ENCODE assay signal across 9 cellular contexts in the genomic region with DNA sequence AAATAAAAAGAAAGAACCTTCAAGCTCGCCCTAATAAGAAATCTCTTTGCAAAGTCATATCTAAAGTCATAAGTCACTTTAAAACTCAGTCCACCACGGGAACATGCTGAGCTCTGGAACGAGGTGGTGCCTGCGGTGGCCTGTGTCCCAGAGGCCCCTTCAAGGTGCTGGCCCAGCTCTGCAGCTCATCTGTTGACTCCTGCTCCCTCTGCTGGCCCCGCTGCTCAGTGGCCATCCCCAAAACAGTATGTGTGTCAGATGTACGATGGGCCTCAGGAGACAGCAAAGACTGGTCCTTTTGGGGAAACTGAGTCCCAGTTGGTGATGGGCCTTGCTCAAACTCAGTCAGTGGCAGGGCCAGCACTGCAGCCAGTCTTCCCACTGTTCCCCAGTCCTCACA. TPM values are rescaled to one million over a fixed set of nuclear protein-coding genes. Genes with fewer than 3 reads are reported as not detected.
DNase-seq lines count a peak whose midpoint lies in the region; ATAC-seq and TF ChIP-seq lines count a peak whose summit lies in the region.
"Had no signal": no experiment of that assay in that cellular context is flagged by ENCODE, and none has a peak within 500 bp of the region (broad histone marks: within the 10 kb centered on the region; RNA-seq: fewer than 3 reads in every experiment).

No MANE protein-coding gene starts in this region.

- TF ChIP-seq CTCF in AG04449 (IDR thresholded peaks at IDR 0.05; ENCODE audit: insufficient read depth, low read length, missing control alignments) (peak; percentile 80), GM23338 (conservative IDR thresholded peaks at IDR 0.05; ENCODE audit: low read depth in 2 of 2) (peak; percentile 79 to 91), right atrium auricular region (IDR thresholded peaks at IDR 0.05) (peak; percentile 33 to 76), thoracic aorta (IDR thresholded peaks at IDR 0.05) (peak; percentile 59)

- no peak overlapping the region for H3K27ac Mint-ChIP-seq in GM23338
- no peak overlapping the region for H3K27ac Mint-ChIP-seq in activated CD4-positive, alpha-beta T cell treated with anti-CD3 and anti-CD28 coated beads, Interleukin-2, amount 10 ng/mL, durations not matched to agents 24 days and 14 days

- no peak overlapping the region for H3K4me3 Mint-ChIP-seq in GM23338
- H3K4me3 Mint-ChIP-seq in activated CD4-positive, alpha-beta T cell treated with anti-CD3 and anti-CD28 coated beads, Interleukin-2, amount 10 ng/mL, durations not matched to agents 24 days and 14 days = no peak overlapping the region

- CTCF ChIA-PET in AG04449 (lab: Yijun Ruan, JAX) = interaction anchor here (0.6 to 9.0 kb wide), 18 partner anchors 8 to 240 kb away, joined by 3 to 162 read pairs (median 4); a partner anchor contains a TSS

- no peak overlapping the region for H3K27ac ChIP-seq in GM23338 (ENCODE audit: low read depth)
- no peak overlapping the region for H3K27ac ChIP-seq in right atrium auricular region
- H3K27ac ChIP-seq in thoracic aorta = no peak overlapping the region

- H3K36me3 ChIP-seq in GM23338 (ENCODE audit: insufficient read depth) = no peaks in the 10 kb centered on the region
- H3K36me3 ChIP-seq in right atrium auricular region = no peaks in the 10 kb centered on the region
- H3K36me3 ChIP-seq in thoracic aorta = no peaks in the 10 kb centered on the region

- POLR2A ChIA-PET in AG04449 (lab: Yijun Ruan, JAX) = no interaction called here

- no peaks in the 10 kb centered on the region for H3K27me3 ChIP-seq in GM23338 (ENCODE audit: insufficient read depth)
- H3K27me3 ChIP-seq in right atrium auricular region = no peaks in the 10 kb centered on the region
- H3K27me3 ChIP-seq in thoracic aorta (replicated peaks; ENCODE audit: insufficient read depth) = no peaks in the 10 kb centered on the region

- H3K4me1 ChIP-seq in GM23338 (ENCODE audit: insufficient read depth) (no peaks in the 10 kb centered on the region), right atrium auricular region (no peaks in the 10 kb centered on the region), thoracic aorta (ENCODE audit: control insufficient read depth in 1 of 2, low read depth in 2 of 2) (peaks cover 0 to 7% of the 10 kb centered on the region in 2 donors)

- H3K36me3 Mint-ChIP-seq in GM23338 (ENCODE audit: low read depth) = no peaks in the 10 kb centered on the region
- no peaks in the 10 kb centered on the region for H3K36me3 Mint-ChIP-seq in activated CD4-positive, alpha-beta T cell treated with anti-CD3 and anti-CD28 coated beads, Interleukin-2, amount 10 ng/mL, durations not matched to agents 24 days and 14 days (ENCODE audit: low read depth)

- intact Hi-C loops in activated CD4-positive, alpha-beta T cell treated with anti-CD3 and anti-CD28 coated beads, Interleukin-2, amount 10 ng/mL, durations not matched to agents 24 days and 14 days (cut with micrococcal nuclease) = no loop called here

- H2AFZ ChIP-seq in GM23338 = no peak overlapping the region

- H3K27me3 Mint-ChIP-seq in GM23338 (ENCODE audit: insufficient read depth, low read depth, poor library complexity) = peaks cover 3% of the 10 kb centered on the region
- no peaks in the 10 kb centered on the region for H3K27me3 Mint-ChIP-seq in activated CD4-positive, alpha-beta T cell treated with anti-CD3 and anti-CD28 coated beads, Interleukin-2, amount 10 ng/mL, durations not matched to agents 24 days and 14 days

- no peak overlapping the region for H3K4me2 ChIP-seq in GM23338

- no peaks in the 10 kb centered on the region for H4K20me1 ChIP-seq in GM23338 (replicated peaks; ENCODE audit: insufficient read depth)

- H3K4me1 Mint-ChIP-seq in GM23338 = peaks cover 7% of the 10 kb centered on the region
- no peaks in the 10 kb centered on the region for H3K4me1 Mint-ChIP-seq in activated CD4-positive, alpha-beta T cell treated with anti-CD3 and anti-CD28 coated beads, Interleukin-2, amount 10 ng/mL, durations not matched to agents 24 days and 14 days

- ATAC-seq in GM23338 (peak; percentile 98), thoracic aorta (ENCODE audit: insufficient number of reproducible peaks, low FRiP score, low read depth) (no peak), HG02678 (IDR thresholded peaks at IDR 0.05; ENCODE audit: unreplicated experiment) (no peak)

- DNase-seq in AG04449 (ENCODE audit: low read depth, low spot score) (no peak), GM23338 (ENCODE audit: low spot score) (peak; percentile 81), SW480 (ENCODE audit: low spot score) (peak; percentile 13), right atrium auricular region (ENCODE audit: low spot score) (peak; percentile 64), thoracic aorta (ENCODE audit: low spot score) (no peak), NCI-H226 (no peak)
- no peak for DNase-seq in activated CD4-positive, alpha-beta T cell treated with anti-CD3 and anti-CD28 coated beads, Interleukin-2, amount 10 ng/mL, durations not matched to agents 24 days and 14 days

- no peak overlapping the region for H3K4me3 ChIP-seq in AG04449 (ENCODE audit: low read depth, low read length)
- no peak overlapping the region for H3K4me3 ChIP-seq in GM23338
- no peak overlapping the region for H3K4me3 ChIP-seq in right atrium auricular region
- no peak overlapping the region for H3K4me3 ChIP-seq in thoracic aorta

- no peaks in the 10 kb centered on the region for H3F3A ChIP-seq in GM23338 (replicated peaks; ENCODE audit: low read depth)

- H3K9me3 ChIP-seq in right atrium auricular region (no peaks in the 10 kb centered on the region), thoracic aorta (no peaks in the 10 kb centered on the region)

- no peaks in the 10 kb centered on the region for H3K79me2 ChIP-seq in GM23338 (replicated peaks; ENCODE audit: insufficient read depth)

- no peaks in the 10 kb centered on the region for H3K9me2 ChIP-seq in GM23338 (ENCODE audit: insufficient read depth)

- no peaks in the 10 kb centered on the region; the same call in 2 of the 3 replicates for H3K9me3 Mint-ChIP-seq in GM23338
- no peaks in the 10 kb centered on the region for H3K9me3 Mint-ChIP-seq in activated CD4-positive, alpha-beta T cell treated with anti-CD3 and anti-CD28 coated beads, Interleukin-2, amount 10 ng/mL, durations not matched to agents 24 days and 14 days

TF ChIP-seq in GM23338, 12 proteins besides CTCF, POLR2A, EP300 and RAD21 (continues in another document):
- TF ChIP-seq, protein P1, sequence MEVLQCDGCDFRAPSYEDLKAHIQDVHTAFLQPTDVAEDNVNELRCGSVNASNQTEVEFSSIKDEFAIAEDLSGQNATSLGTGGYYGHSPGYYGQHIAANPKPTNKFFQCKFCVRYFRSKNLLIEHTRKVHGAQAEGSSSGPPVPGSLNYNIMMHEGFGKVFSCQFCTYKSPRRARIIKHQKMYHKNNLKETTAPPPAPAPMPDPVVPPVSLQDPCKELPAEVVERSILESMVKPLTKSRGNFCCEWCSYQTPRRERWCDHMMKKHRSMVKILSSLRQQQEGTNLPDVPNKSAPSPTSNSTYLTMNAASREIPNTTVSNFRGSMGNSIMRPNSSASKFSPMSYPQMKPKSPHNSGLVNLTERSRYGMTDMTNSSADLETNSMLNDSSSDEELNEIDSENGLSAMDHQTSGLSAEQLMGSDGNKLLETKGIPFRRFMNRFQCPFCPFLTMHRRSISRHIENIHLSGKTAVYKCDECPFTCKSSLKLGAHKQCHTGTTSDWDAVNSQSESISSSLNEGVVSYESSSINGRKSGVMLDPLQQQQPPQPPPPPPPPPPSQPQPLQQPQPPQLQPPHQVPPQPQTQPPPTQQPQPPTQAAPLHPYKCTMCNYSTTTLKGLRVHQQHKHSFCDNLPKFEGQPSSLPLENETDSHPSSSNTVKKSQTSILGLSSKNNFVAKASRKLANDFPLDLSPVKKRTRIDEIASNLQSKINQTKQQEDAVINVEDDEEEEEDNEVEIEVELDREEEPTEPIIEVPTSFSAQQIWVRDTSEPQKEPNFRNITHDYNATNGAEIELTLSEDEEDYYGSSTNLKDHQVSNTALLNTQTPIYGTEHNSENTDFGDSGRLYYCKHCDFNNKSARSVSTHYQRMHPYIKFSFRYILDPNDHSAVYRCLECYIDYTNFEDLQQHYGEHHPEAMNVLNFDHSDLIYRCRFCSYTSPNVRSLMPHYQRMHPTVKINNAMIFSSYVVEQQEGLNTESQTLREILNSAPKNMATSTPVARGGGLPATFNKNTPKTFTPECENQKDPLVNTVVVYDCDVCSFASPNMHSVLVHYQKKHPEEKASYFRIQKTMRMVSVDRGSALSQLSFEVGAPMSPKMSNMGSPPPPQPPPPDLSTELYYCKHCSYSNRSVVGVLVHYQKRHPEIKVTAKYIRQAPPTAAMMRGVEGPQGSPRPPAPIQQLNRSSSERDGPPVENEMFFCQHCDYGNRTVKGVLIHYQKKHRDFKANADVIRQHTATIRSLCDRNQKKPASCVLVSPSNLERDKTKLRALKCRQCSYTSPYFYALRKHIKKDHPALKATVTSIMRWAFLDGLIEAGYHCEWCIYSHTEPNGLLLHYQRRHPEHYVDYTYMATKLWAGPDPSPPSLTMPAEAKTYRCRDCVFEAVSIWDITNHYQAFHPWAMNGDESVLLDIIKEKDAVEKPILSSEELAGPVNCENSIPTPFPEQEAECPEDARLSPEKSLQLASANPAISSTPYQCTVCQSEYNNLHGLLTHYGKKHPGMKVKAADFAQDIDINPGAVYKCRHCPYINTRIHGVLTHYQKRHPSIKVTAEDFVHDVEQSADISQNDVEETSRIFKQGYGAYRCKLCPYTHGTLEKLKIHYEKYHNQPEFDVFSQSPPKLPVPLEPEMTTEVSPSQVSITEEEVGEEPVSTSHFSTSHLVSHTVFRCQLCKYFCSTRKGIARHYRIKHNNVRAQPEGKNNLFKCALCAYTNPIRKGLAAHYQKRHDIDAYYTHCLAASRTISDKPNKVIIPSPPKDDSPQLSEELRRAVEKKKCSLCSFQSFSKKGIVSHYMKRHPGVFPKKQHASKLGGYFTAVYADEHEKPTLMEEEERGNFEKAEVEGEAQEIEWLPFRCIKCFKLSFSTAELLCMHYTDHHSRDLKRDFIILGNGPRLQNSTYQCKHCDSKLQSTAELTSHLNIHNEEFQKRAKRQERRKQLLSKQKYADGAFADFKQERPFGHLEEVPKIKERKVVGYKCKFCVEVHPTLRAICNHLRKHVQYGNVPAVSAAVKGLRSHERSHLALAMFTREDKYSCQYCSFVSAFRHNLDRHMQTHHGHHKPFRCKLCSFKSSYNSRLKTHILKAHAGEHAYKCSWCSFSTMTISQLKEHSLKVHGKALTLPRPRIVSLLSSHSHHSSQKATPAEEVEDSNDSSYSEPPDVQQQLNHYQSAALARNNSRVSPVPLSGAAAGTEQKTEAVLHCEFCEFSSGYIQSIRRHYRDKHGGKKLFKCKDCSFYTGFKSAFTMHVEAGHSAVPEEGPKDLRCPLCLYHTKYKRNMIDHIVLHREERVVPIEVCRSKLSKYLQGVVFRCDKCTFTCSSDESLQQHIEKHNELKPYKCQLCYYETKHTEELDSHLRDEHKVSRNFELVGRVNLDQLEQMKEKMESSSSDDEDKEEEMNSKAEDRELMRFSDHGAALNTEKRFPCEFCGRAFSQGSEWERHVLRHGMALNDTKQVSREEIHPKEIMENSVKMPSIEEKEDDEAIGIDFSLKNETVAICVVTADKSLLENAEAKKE (CRISPR knock-in tag; IDR thresholded peaks at IDR 0.05) = 0 out of 2 replicates have a peak, but pooled peaks have one; percentile 59
- no peak for TF ChIP-seq JUNB (IDR thresholded peaks at IDR 0.05; ENCODE audit: unreplicated experiment)

RNA-seq across cellular contexts. Expression of a gene that starts 22.8 kb away (rescaled TPM):
- total RNA-seq in GM23338 (2014; rRNA removed; shearing (Covaris generic)) = not detected in 2 replicates
- not detected in 2 replicates for polyA plus RNA-seq in GM23338 (2016; fragmentation: Nextera tagmentation; extraction: Ambion mirVana)
- total RNA-seq in right atrium auricular region (not detected), thoracic aorta (not detected)
- total RNA-seq in activated CD4-positive, alpha-beta T cell treated with anti-CD3 and anti-CD28 coated beads, Interleukin-2, amount 10 ng/mL, durations not matched to agents 24 days and 14 days = not detected in 2 replicates
- total RNA-seq: skeletal muscle tissue had no signal

Comparison
In these comparisons a context has a peak if more than half of its experiments do, and no peak if none do; other contexts are left out.
1. DNase-seq: peak in GM23338 (single experiment), SW480 (single experiment) and right atrium auricular region (single experiment); none in AG04449 (single experiment), thoracic aorta (single experiment), NCI-H226 (single experiment) and activated CD4-positive, alpha-beta T cell treated with anti-CD3 and anti-CD28 coated beads, Interleukin-2, amount 10 ng/mL, durations not matched to agents 24 days and 14 days (single experiment).
2. Peak in every context shown above with its lines, with median percentiles within 50 percentile points of each other: CTCF ChIP-seq.